In genomic region chr12:64323006-64323405, GRCh38 we compare ENCODE assay signal across 35 cellular contexts.
"Had no signal": no experiment of that assay in that cellular context is flagged by ENCODE, and none has a peak within 500 bp of the region (broad histone marks: within the 10 kb centered on the region; RNA-seq: fewer than 3 reads in every experiment).

No MANE protein-coding gene starts in this region.

- H3K4me1 Mint-ChIP-seq: activated B cell treated with CpG ODN at 0.5 μM for 24 hours; activated CD4-positive, alpha-beta T cell treated with anti-CD3 and anti-CD28 coated beads, Interleukin-2, amount 10 ng/mL, durations not matched to agents 24 days and 14 days; activated naive CD8-positive, alpha-beta T cell treated with anti-CD3 and anti-CD28 coated beads for 36 hours; activated T-helper 17 cell treated with anti-CD3 and anti-CD28 coated beads, Interleukin-2, amount 50 U/mL, for 72 hours; central memory CD8-positive, alpha-beta T cell; T-cell had no signal

- H3K27me3 ChIP-seq: adrenal gland, body of pancreas, brain microvascular endothelial cell, breast epithelium had no signal

- DNase-seq: activated B cell treated with CpG ODN at 0.5 μM for 24 hours; activated CD4-positive, alpha-beta memory T cell treated with anti-CD3 and anti-CD28 coated beads for 36 hours; activated CD4-positive, alpha-beta T cell treated with anti-CD3 and anti-CD28 coated beads for 4 hours; activated CD4-positive, alpha-beta T cell treated with anti-CD3 and anti-CD28 coated beads, Interleukin-2, amount 10 ng/mL, durations not matched to agents 24 days and 14 days; activated CD4-positive, alpha-beta T cell treated with anti-CD3 and anti-CD28 coated beads, Interleukin-2, amount 50 U/mL, for 1 hour; activated CD4-positive, alpha-beta T cell treated with anti-CD3 and anti-CD28 coated beads, Interleukin-2, amount 50 U/mL, for 4 hours; activated CD4-positive, CD25-positive, alpha-beta regulatory T cell treated with anti-CD3 and anti-CD28 coated beads, Interleukin-2, amount 50 U/mL, for 72 hours; activated CD8-positive, alpha-beta memory T cell treated with anti-CD3 and anti-CD28 coated beads, Interleukin-2, amount 50 U/mL, for 4 hours; activated CD8-positive, alpha-beta T cell treated with anti-CD3 and anti-CD28 coated beads for 36 hours; activated effector memory CD4-positive, alpha-beta T cell treated with anti-CD3 and anti-CD28 coated beads, Interleukin-2, amount 50 U/mL, for 16 hours; activated gamma-delta T cell treated with Interleukin-2 at 50 U/mL for 16 hours; activated naive CD4-positive, alpha-beta T cell; activated naive CD4-positive, alpha-beta T cell treated with anti-CD3 and anti-CD28 coated beads for 36 hours; activated naive CD4-positive, alpha-beta T cell treated with anti-CD3 and anti-CD28 coated beads, Interleukin-2, amount 50 U/mL, for 16 hours; activated naive CD8-positive, alpha-beta T cell treated with anti-CD3 and anti-CD28 coated beads for 36 hours; activated T-cell treated with anti-CD3 and anti-CD28 coated beads for 4 hours; activated T-cell treated with anti-CD3 and anti-CD28 coated beads, Interleukin-2, amount 50 U/mL, for 1 hour; activated T-cell treated with anti-CD3 and anti-CD28 coated beads, Interleukin-2, amount 50 U/mL, for 4 hours; activated T-cell treated with anti-CD3 and anti-CD28 coated beads, Interleukin-2, amount 50 U/mL, for 72 hours; adrenal gland; amniotic stem cell; aorta; body of pancreas; brain microvascular endothelial cell; caudate nucleus; cerebellar nuclear complex; T-cell; T-helper 17 cell; T1000 had no signal

- H3K4me3 ChIP-seq: adrenal gland, body of pancreas, breast epithelium had no signal

- H3K36me3 Mint-ChIP-seq: activated CD4-positive, alpha-beta memory T cell treated with anti-CD3 and anti-CD28 coated beads for 36 hours; activated naive CD4-positive, alpha-beta T cell treated with anti-CD3 and anti-CD28 coated beads, Interleukin-2, amount 50 U/mL, for 72 hours; T-cell had no signal

- H3K36me3 ChIP-seq: adrenal gland, brain microvascular endothelial cell, breast epithelium had no signal

- H3K9me3 ChIP-seq: adrenal gland, body of pancreas, breast epithelium had no signal

- H3K27ac ChIP-seq: adrenal gland, body of pancreas, brain microvascular endothelial cell, breast epithelium, VCaP had no signal

- H3K4me1 ChIP-seq: adrenal gland, body of pancreas, breast epithelium had no signal

- H3K27ac Mint-ChIP-seq: activated B cell treated with CpG ODN at 0.5 μM for 24 hours; activated CD4-positive, alpha-beta memory T cell treated with anti-CD3 and anti-CD28 coated beads for 36 hours; activated CD4-positive, alpha-beta T cell treated with anti-CD3 and anti-CD28 coated beads, Interleukin-2, amount 10 ng/mL, durations not matched to agents 24 days and 14 days; activated CD8-positive, alpha-beta T cell treated with anti-CD3 and anti-CD28 coated beads for 36 hours; activated naive CD4-positive, alpha-beta T cell treated with anti-CD3 and anti-CD28 coated beads for 36 hours; activated naive CD4-positive, alpha-beta T cell treated with anti-CD3 and anti-CD28 coated beads, Interleukin-2, amount 50 U/mL, for 72 hours; activated naive CD8-positive, alpha-beta T cell treated with anti-CD3 and anti-CD28 coated beads for 36 hours; activated T-cell treated with anti-CD3 and anti-CD28 coated beads, Interleukin-2, amount 50 U/mL, for 72 hours; activated T-helper 1 cell treated with anti-CD3 and anti-CD28 coated beads, Interleukin-12 subunit alpha, Interleukin-12 subunit beta, Interleukin-2, Interleukin-4 antibody, amounts not matched to agents 30 ng/mL and 10 ng/mL and 1 ng/mL, durations not matched to agents 14 hours and 24 hours and 36 hours; activated T-helper 17 cell treated with anti-CD3 and anti-CD28 coated beads, Interleukin-2, amount 50 U/mL, for 72 hours; T-cell; T-helper 17 cell had no signal

- H3K9me3 Mint-ChIP-seq: activated CD4-positive, alpha-beta T cell treated with anti-CD3 and anti-CD28 coated beads, Interleukin-2, amount 10 ng/mL, durations not matched to agents 24 days and 14 days; activated CD8-positive, alpha-beta T cell treated with anti-CD3 and anti-CD28 coated beads for 36 hours; activated naive CD4-positive, alpha-beta T cell treated with anti-CD3 and anti-CD28 coated beads, Interleukin-2, amount 50 U/mL, for 72 hours; activated naive CD8-positive, alpha-beta T cell treated with anti-CD3 and anti-CD28 coated beads for 36 hours; activated T-helper 1 cell treated with anti-CD3 and anti-CD28 coated beads, Interleukin-12 subunit alpha, Interleukin-12 subunit beta, Interleukin-2, Interleukin-4 antibody, amounts not matched to agents 30 ng/mL and 10 ng/mL and 1 ng/mL, durations not matched to agents 14 hours and 24 hours and 36 hours; central memory CD8-positive, alpha-beta T cell had no signal

- H3K4me3 Mint-ChIP-seq: activated B cell treated with CpG ODN at 0.5 μM for 24 hours; activated CD4-positive, alpha-beta memory T cell treated with anti-CD3 and anti-CD28 coated beads for 36 hours; activated CD4-positive, alpha-beta T cell treated with anti-CD3 and anti-CD28 coated beads, Interleukin-2, amount 10 ng/mL, durations not matched to agents 24 days and 14 days; activated CD8-positive, alpha-beta T cell treated with anti-CD3 and anti-CD28 coated beads for 36 hours; activated naive CD4-positive, alpha-beta T cell treated with anti-CD3 and anti-CD28 coated beads for 36 hours; activated naive CD8-positive, alpha-beta T cell treated with anti-CD3 and anti-CD28 coated beads for 36 hours; activated T-cell treated with anti-CD3 and anti-CD28 coated beads, Interleukin-2, amount 50 U/mL, for 4 hours; activated T-cell treated with anti-CD3 and anti-CD28 coated beads, Interleukin-2, amount 50 U/mL, for 72 hours; activated T-helper 1 cell treated with anti-CD3 and anti-CD28 coated beads, Interleukin-12 subunit alpha, Interleukin-12 subunit beta, Interleukin-2, Interleukin-4 antibody, amounts not matched to agents 30 ng/mL and 10 ng/mL and 1 ng/mL, durations not matched to agents 14 hours and 24 hours and 36 hours; activated T-helper 17 cell treated with anti-CD3 and anti-CD28 coated beads, Interleukin-2, amount 50 U/mL, for 72 hours; central memory CD8-positive, alpha-beta T cell; T-cell; T-helper 17 cell had no signal

- H3K27me3 Mint-ChIP-seq: activated CD4-positive, alpha-beta memory T cell treated with anti-CD3 and anti-CD28 coated beads for 36 hours; activated naive CD8-positive, alpha-beta T cell treated with anti-CD3 and anti-CD28 coated beads for 36 hours; activated T-helper 17 cell treated with anti-CD3 and anti-CD28 coated beads, Interleukin-2, amount 50 U/mL, for 72 hours; T-cell; T-helper 17 cell had no signal
